12 cellular contexts compared by ENCODE assay signal in genomic region chr3:128382221-128382807, GRCh38.
DNase-seq lines count a peak whose midpoint lies in the region; ATAC-seq and TF ChIP-seq lines count a peak whose summit lies in the region.
"Had no signal": no experiment of that assay in that cellular context is flagged by ENCODE, and none has a peak within 500 bp of the region (broad histone marks: within the 10 kb centered on the region; RNA-seq: fewer than 3 reads in every experiment).

No MANE protein-coding gene starts in this region.

- TF ChIP-seq CTCF in SK-N-SH (IDR thresholded peaks at IDR 0.05) (no peak), endodermal cell (conservative IDR thresholded peaks at IDR 0.05) (no peak), foreskin fibroblast (IDR thresholded peaks at IDR 0.05; ENCODE audit: low read depth, low read length) (no peak), GM10248 (IDR thresholded peaks at IDR 0.05; ENCODE audit: control extremely low read depth, extremely low read depth, low read depth, missing control alignments) (no peak)

- no peak overlapping the region for H2AFZ ChIP-seq in SK-N-SH (ENCODE audit: low read depth)

- WGBS in SK-N-SH (ENCODE audit: low lambda C conversion rate): 89% methylated on average over 9 of the region's 14 CpGs
- WGBS in endodermal cell (ENCODE audit: insufficient coverage in 1 of 2, insufficient read length in 1 of 2), 2 experiments: 85 to 95% methylated on average over 3 to 14 of the region's 14 CpGs
- WGBS in urinary bladder: 51% methylated on average over 14 of the region's 14 CpGs

- H3K27ac ChIP-seq in SK-N-SH (ENCODE audit: low read depth in 2 of 2, low read length in 1 of 2) (peak overlapping the region in 1 of 2 experiments; percentile 51; a peak in 2 of 4 replicates), endodermal cell (ENCODE audit: low read depth, low read length) (no peak overlapping the region), muscle layer of colon (ENCODE audit: low read depth, low read length) (peak overlapping the region; percentile 44), urinary bladder (ENCODE audit: low read depth) (peak overlapping the region; percentile 42)

- POLR2A ChIA-PET in SK-N-SH (lab: Yijun Ruan, JAX) (no interaction called here), GM10248 (lab: Yijun Ruan, JAX) (interaction anchor here (0.5 kb wide), 1 partner anchor 14 kb away, joined by 3 read pairs; no protein-coding TSS in a partner anchor)

- no peaks in the 10 kb centered on the region for H4K20me1 ChIP-seq in SK-N-SH (ENCODE audit: insufficient read depth)

- no peaks in the 10 kb centered on the region for H3K36me3 Mint-ChIP-seq in endodermal cell (ENCODE audit: low read depth)

- H3K36me3 ChIP-seq in SK-N-SH (replicated peaks in 1 of 2; ENCODE audit: control insufficient read depth in 1 of 2, insufficient read depth in 2 of 2, low read length in 1 of 2): no peaks in the 10 kb centered on the region
- no peaks in the 10 kb centered on the region for H3K36me3 ChIP-seq in endodermal cell (ENCODE audit: control insufficient read depth, insufficient read depth, low read length)
- H3K36me3 ChIP-seq in muscle layer of colon (ENCODE audit: insufficient read depth, low read length): no peaks in the 10 kb centered on the region
- H3K36me3 ChIP-seq in urinary bladder (ENCODE audit: insufficient read depth): no peaks in the 10 kb centered on the region

- TF ChIP-seq EP300 in SK-N-SH (IDR thresholded peaks at IDR 0.05; ENCODE audit: borderline replicate concordance in 1 of 2, low read depth in 1 of 2, low read length in 1 of 2): no peak

- H3K27me3 ChIP-seq in SK-N-SH (ENCODE audit: insufficient read depth): no peaks in the 10 kb centered on the region
- no peaks in the 10 kb centered on the region for H3K27me3 ChIP-seq in endodermal cell (ENCODE audit: control insufficient read depth, insufficient read depth, low read length, poor library complexity, severe bottlenecking)
- no peaks in the 10 kb centered on the region for H3K27me3 ChIP-seq in muscle layer of colon (ENCODE audit: control insufficient read depth in 1 of 2, insufficient read depth in 2 of 2, low read length in 2 of 2)

- peak; percentile 4; the same call in 1 of the 3 replicates for ATAC-seq in SK-N-SH treated with all-trans-retinoic acid at 6 μM for 48 hours

- H3K27ac Mint-ChIP-seq in endodermal cell: peak overlapping the region; percentile 26

- DNase-seq in SK-N-SH: no peak
- no peak for DNase-seq in endodermal cell
- no peak for DNase-seq in foreskin fibroblast
- DNase-seq in GM10248 (ENCODE audit: extremely low spot score): no peak
- no peak for DNase-seq in activated effector memory CD4-positive, alpha-beta T cell treated with anti-CD3 and anti-CD28 coated beads, Interleukin-2, amount 50 U/mL, for 16 hours
- DNase-seq: amniotic stem cell; effector CD4-positive, alpha-beta T cell; stimulated activated CD4-positive, alpha-beta T cell treated with anti-CD3 and anti-CD28 coated beads, Interleukin-12 subunit alpha, Interleukin-12 subunit beta, amount 100 ng/mL, for 4 hours had no signal

- no peak for TF ChIP-seq RAD21 in SK-N-SH (IDR thresholded peaks at IDR 0.05; ENCODE audit: low read length)

- H3K4me2 ChIP-seq in SK-N-SH: no peak overlapping the region

- no peaks in the 10 kb centered on the region for H3K9me2 ChIP-seq in SK-N-SH

- no peak overlapping the region for H3K4me3 Mint-ChIP-seq in endodermal cell
- H3K4me3 Mint-ChIP-seq: type B pancreatic cell had no signal

- H3K4me1 Mint-ChIP-seq in endodermal cell: no peaks in the 10 kb centered on the region

- no peaks in the 10 kb centered on the region for H3K79me2 ChIP-seq in SK-N-SH (ENCODE audit: insufficient read depth)

- H3K9me3 ChIP-seq in SK-N-SH: no peaks in the 10 kb centered on the region
- H3K9me3 ChIP-seq in endodermal cell (ENCODE audit: control insufficient read depth, low read length): no peaks in the 10 kb centered on the region
- H3K9me3 ChIP-seq in muscle layer of colon (ENCODE audit: low read length): no peaks in the 10 kb centered on the region

- H3K9ac ChIP-seq in SK-N-SH (no peak overlapping the region), endodermal cell (ENCODE audit: extremely low read depth, low read length, poor library complexity, severe bottlenecking) (no peak overlapping the region), muscle layer of colon (ENCODE audit: low read length) (no peak overlapping the region)

- H3K4me3 ChIP-seq in SK-N-SH (ENCODE audit: low read depth in 2 of 2, low read length in 1 of 2) (no peak overlapping the region), endodermal cell (ENCODE audit: low read length) (no peak overlapping the region), muscle layer of colon (ENCODE audit: low read depth in 1 of 2, low read length in 2 of 2) (no peak overlapping the region), urinary bladder (ENCODE audit: low read depth, low read length) (no peak overlapping the region), foreskin fibroblast (ENCODE audit: low read depth in 1 of 2, low read length in 2 of 2) (no peak overlapping the region)

- H3F3A ChIP-seq in SK-N-SH (replicated peaks; ENCODE audit: insufficient read depth): no peaks in the 10 kb centered on the region

- H3K9me3 Mint-ChIP-seq in endodermal cell: no peaks in the 10 kb centered on the region
- H3K9me3 Mint-ChIP-seq: type B pancreatic cell had no signal

- no peaks in the 10 kb centered on the region for H3K27me3 Mint-ChIP-seq in endodermal cell (ENCODE audit: insufficient read depth)
- H3K27me3 Mint-ChIP-seq: type B pancreatic cell had no signal

- H3K4me1 ChIP-seq in SK-N-SH (ENCODE audit: control insufficient read depth in 1 of 2, insufficient read depth in 2 of 2, low read depth in 1 of 2, low read length in 1 of 2): peaks cover 9 to 69% of the 10 kb centered on the region in 2 experiments; a peak in 3 of 4 replicates
- no peaks in the 10 kb centered on the region for H3K4me1 ChIP-seq in endodermal cell (ENCODE audit: control insufficient read depth, insufficient read depth, low read length)
- H3K4me1 ChIP-seq in muscle layer of colon (ENCODE audit: insufficient read depth, low read length): peaks cover 57% of the 10 kb centered on the region
- no peaks in the 10 kb centered on the region for H3K4me1 ChIP-seq in urinary bladder (ENCODE audit: insufficient read depth)

- CTCF ChIA-PET in SK-N-SH (lab: Yijun Ruan, JAX) (interaction anchor here (0.7 to 4.9 kb wide), 4 partner anchors 9 to 21 kb away, joined by 3 to 18 read pairs (median 3); no protein-coding TSS in a partner anchor), GM10248 (lab: Yijun Ruan, JAX) (no interaction called here)

TF ChIP-seq in SK-N-SH treated with all-trans-retinoic acid at 6 μM for 48 hours, 23 proteins besides CTCF, POLR2A, EP300 and RAD21 (continues in another document):
- TF ChIP-seq CREB5 (CRISPR knock-in tag; IDR thresholded peaks at IDR 0.05; ENCODE audit: low read depth) (no peak), CSDC2 (CRISPR knock-in tag; IDR thresholded peaks at IDR 0.05) (no peak), BACH2 (CRISPR knock-in tag; IDR thresholded peaks at IDR 0.05; ENCODE audit: borderline replicate concordance) (no peak)

TF ChIP-seq in SK-N-SH, 30 proteins besides CTCF, POLR2A, EP300 and RAD21 (continues in another document):
- TF ChIP-seq ZBTB33 (IDR thresholded peaks at IDR 0.05; ENCODE audit: borderline replicate concordance, low read depth) (no peak), FOXM1 (IDR thresholded peaks at IDR 0.05; ENCODE audit: low read depth) (no peak), FOXJ3 (CRISPR knock-in tag; IDR thresholded peaks at IDR 0.05) (no peak), ELF1 (IDR thresholded peaks at IDR 0.05) (no peak), RCOR1 (IDR thresholded peaks at IDR 0.05; ENCODE audit: low read length) (no peak), USF2 (IDR thresholded peaks at IDR 0.05; ENCODE audit: borderline replicate concordance, low read depth, low read length) (no peak), JUND (IDR thresholded peaks at IDR 0.05) (no peak), MXI1 (IDR thresholded peaks at IDR 0.05; ENCODE audit: low read depth, low read length) (no peak), PBX3 (IDR thresholded peaks at IDR 0.05) (no peak), SIN3A (IDR thresholded peaks at IDR 0.05; ENCODE audit: borderline replicate concordance, low read depth, low read length) (no peak), POLR2AphosphoS5 (IDR thresholded peaks at IDR 0.05; ENCODE audit: low read depth, low read length) (no peak), EZH2phosphoT487 (IDR thresholded peaks at IDR 0.05; ENCODE audit: borderline replicate concordance, low read depth) (no peak)
